24 cellular contexts compared by ENCODE assay signal in the genomic region with DNA sequence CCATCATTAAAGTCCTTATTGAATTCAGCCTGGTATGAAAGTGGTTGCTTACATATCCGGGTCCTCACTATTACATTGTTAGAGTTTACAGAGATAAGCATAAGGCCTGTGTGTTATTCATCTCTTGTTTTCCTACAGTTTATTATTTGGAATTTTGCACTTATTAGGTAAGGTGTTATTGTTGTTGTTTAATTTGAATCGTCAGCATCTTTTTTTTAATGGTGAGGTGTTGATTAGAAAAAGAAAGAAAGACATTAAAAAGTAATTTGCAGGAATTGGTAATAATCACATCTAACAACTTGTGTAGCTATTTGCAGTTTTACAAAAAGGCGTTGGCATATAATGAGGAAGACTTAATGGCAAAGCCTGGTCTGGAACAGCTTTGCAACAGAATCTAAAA.
"Had no signal": no experiment of that assay in that cellular context is flagged by ENCODE, and none has a peak within 500 bp of the region (broad histone marks: within the 10 kb centered on the region; RNA-seq: fewer than 3 reads in every experiment).

No MANE protein-coding gene starts in this region.

- H3K27ac ChIP-seq: RWPE1 had no signal

- DNase-seq: KBM-7, MV-4-11, NCI-H1048, NCI-H1105, NCI-H1417, NCI-H1436 treated with DMSO at 0.1 percent for 48 hours, NCI-H187, NCI-H2029, NCI-H2081 treated with DMSO at 0.1 percent for 48 hours, NCI-H2171, NCI-H226, NCI-H446, NCI-H510A, NCI-H524 treated with DMSO at 0.1 percent for 48 hours, NCI-H69, NCI-H774, SHP77, SK-N-SH, SW 1271, T-cell had no signal

- H3K9me3 ChIP-seq: SK-N-SH had no signal

- H3K27ac Mint-ChIP-seq: IgD-negative memory B cell; T-cell; T-helper 1 cell treated with Interleukin-12 subunit alpha and Interleukin-12 subunit beta and Interleukin-4 antibody, amounts not matched to agents 30 μg/mL and 1 μg/mL, for 36 hours had no signal

- H3K4me3 Mint-ChIP-seq: IgD-negative memory B cell; T-cell; T-helper 1 cell treated with Interleukin-12 subunit alpha and Interleukin-12 subunit beta and Interleukin-4 antibody, amounts not matched to agents 30 μg/mL and 1 μg/mL, for 36 hours had no signal

- H3K27me3 Mint-ChIP-seq: IgD-negative memory B cell had no signal

- ATAC-seq: Panc1, T-cell had no signal

- H3K4me1 Mint-ChIP-seq: T-cell had no signal

- H3K9me3 Mint-ChIP-seq: T-helper 1 cell treated with Interleukin-12 subunit alpha and Interleukin-12 subunit beta and Interleukin-4 antibody, amounts not matched to agents 30 μg/mL and 1 μg/mL, for 36 hours had no signal

- H3K4me2 ChIP-seq: SK-N-SH had no signal

- H3K9ac ChIP-seq: SK-N-SH had no signal

- H3K36me3 Mint-ChIP-seq: T-cell had no signal
